ENCODE assay signal across 13 cellular contexts in genomic region chr2:130157354-130157753, GRCh38. TPM values are rescaled to one million over a fixed set of nuclear protein-coding genes. Genes with fewer than 3 reads are reported as not detected.
A peak's percentile ranks its signal among the peaks of the same experiment; 100 is the strongest.
DNase-seq lines count a peak whose midpoint lies in the region; ATAC-seq and TF ChIP-seq lines count a peak whose summit lies in the region.
"Not testable (repeated sequence)": the region's sequence is repeated elsewhere in the genome, so short reads cannot be mapped to it uniquely, and the experiment has no call there.
"Had no signal": no experiment of that assay in that cellular context is flagged by ENCODE, and none has a peak within 500 bp of the region (broad histone marks: within the 10 kb centered on the region; RNA-seq: fewer than 3 reads in every experiment).

No MANE protein-coding gene starts in this region.

- peak in 1 of 2 donors; percentile 27 for TF ChIP-seq POLR2A in thyroid gland (IDR thresholded peaks at IDR 0.05)

- ATAC-seq in GM18502 (IDR thresholded peaks at IDR 0.05; ENCODE audit: poor library complexity, unreplicated experiment), result peak; percentile 47
- ATAC-seq in GM19397 (IDR thresholded peaks at IDR 0.05; ENCODE audit: unreplicated experiment), result peak; percentile 36
- peak; percentile 38 for ATAC-seq in HG03064 (IDR thresholded peaks at IDR 0.05; ENCODE audit: low read depth, unreplicated experiment)

- DNase-seq in H7 (peak; percentile 33), HL-60 (ENCODE audit: low read depth in 1 of 2, low spot score in 1 of 2) (peak in 1 of 2 experiments; percentile 51), RPMI7951 (ENCODE audit: low read depth) (peak; percentile 35), foreskin fibroblast (peak; percentile 42 to 75), thyroid gland (peak; percentile 69 to 79)

- H3K4me3 ChIP-seq in H7 (ENCODE audit: insufficient read depth, low read depth, low read length); HL-60 (replicated peaks; ENCODE audit: insufficient read depth, low read length); foreskin fibroblast (ENCODE audit: low read depth in 1 of 2, low read length in 2 of 2); thyroid gland (replicated peaks in 1 of 3): not testable (repeated sequence)

- H3K27ac ChIP-seq in HL-60 (replicated peaks), result peak overlapping the region; percentile 49
- H3K27ac ChIP-seq in thyroid gland, result peak overlapping the region; percentile 90 to 99 (median 95)

- not testable (repeated sequence) for TF ChIP-seq CTCF in HL-60 (IDR thresholded peaks at IDR 0.05; ENCODE audit: insufficient read depth, low read length); foreskin fibroblast (IDR thresholded peaks at IDR 0.05; ENCODE audit: low read depth, low read length); thyroid gland (IDR thresholded peaks at IDR 0.05)

- peaks cover 42 to 55% of the 10 kb centered on the region in 2 donors for H3K4me1 ChIP-seq in thyroid gland

- H3K9me3 ChIP-seq in thyroid gland, result not testable (repeated sequence)

- intact Hi-C loops in thyroid gland (cut with DNase I), result loop anchor here (5.0 kb wide), 1 partner anchor 175 kb away; no protein-coding TSS in a partner anchor

- not testable (repeated sequence) for H3K27me3 ChIP-seq in H7 (ENCODE audit: control insufficient read depth, insufficient read depth, low read length); HL-60 (ENCODE audit: insufficient read depth, poor library complexity, severe bottlenecking); thyroid gland

- 18% methylated on average over 4 of the region's 12 CpGs; no CpG with 5 or more reads in 1 of the 2 donors for WGBS in thyroid gland, 2 donors

- not testable (repeated sequence) for H3K36me3 ChIP-seq in H7 (replicated peaks; ENCODE audit: control insufficient read depth, insufficient read depth, low read length)
- H3K36me3 ChIP-seq in thyroid gland, result peaks cover 8 to 13% of the 10 kb centered on the region in 2 donors

RNA-seq across cellular contexts. Expression of gene CCDC74B, which starts 12.4 kb away (rescaled TPM):
- 7.3 and 7.4 TPM in 2 replicates for total RNA-seq in H7 (2014; rRNA removed; shearing (Covaris generic))
- 0.72 and 3.2 TPM in 2 replicates for total RNA-seq in RPMI7951 (2014; rRNA removed; shearing (Covaris generic))
- total RNA-seq in thyroid gland, result 10 to 100 TPM in 3 of 4 donors, 1 to 10 TPM in 1; 9.8 to 35.1 (median 19.1) TPM

RNA-seq across cellular contexts. Expression of gene SMPD4, which starts 24.0 kb away (rescaled TPM):
- total RNA-seq in H7 (2014; rRNA removed; shearing (Covaris generic)), result 68.8 and 69.7 TPM in 2 replicates
- 31.4 and 35.2 TPM in 2 replicates for total RNA-seq in RPMI7951 (2014; rRNA removed; shearing (Covaris generic))
- 10 to 100 TPM; 34.1 to 74.6 (median 59.0) TPM for total RNA-seq in thyroid gland

RNA-seq across cellular contexts. Expression of gene MZT2B, which starts 24.7 kb away (rescaled TPM):
- 268 and 277 TPM in 2 replicates for total RNA-seq in H7 (2014; rRNA removed; shearing (Covaris generic))
- 192 and 258 TPM in 2 replicates for total RNA-seq in RPMI7951 (2014; rRNA removed; shearing (Covaris generic))
- 100 to 1,000 TPM; 135 to 237 (median 221) TPM for total RNA-seq in thyroid gland

RNA-seq across cellular contexts. Expression of gene POTEF, which starts 28.3 kb away (rescaled TPM):
- 0.69 and 1.3 TPM in 2 replicates for total RNA-seq in H7 (2014; rRNA removed; shearing (Covaris generic))
- total RNA-seq in RPMI7951 (2014; rRNA removed; shearing (Covaris generic)), result not detected in 2 replicates
- total RNA-seq in thyroid gland, result under 1 TPM in 1 of 4 donors, not detected in 3; 0.27 TPM
- total RNA-seq: activated CD8-positive, alpha-beta memory T cell treated with anti-CD3 and anti-CD28 coated beads for 36 hours; ascending aorta; colonic mucosa; GM23248; PC-9 had no signal

RNA-seq across cellular contexts. Expression of gene TUBA3E, which starts 40.9 kb away (rescaled TPM):
- total RNA-seq in H7 (2014; rRNA removed; shearing (Covaris generic)), result not detected in 2 replicates
- not detected in 2 replicates for total RNA-seq in RPMI7951 (2014; rRNA removed; shearing (Covaris generic))
- under 1 TPM in 1 of 4 donors, not detected in 3; 0.27 TPM for total RNA-seq in thyroid gland
- total RNA-seq: activated CD8-positive, alpha-beta memory T cell treated with anti-CD3 and anti-CD28 coated beads for 36 hours; ascending aorta; colonic mucosa; GM23248; PC-9 had no signal
